Comparison of ENCODE assay signal across 22 cellular contexts in genomic region chr5:82931110-82931509, GRCh38.
A peak's percentile ranks its signal among the peaks of the same experiment; 100 is the strongest.
DNase-seq lines count a peak whose midpoint lies in the region; ATAC-seq, FAIRE-seq and TF ChIP-seq lines count a peak whose summit lies in the region.
"Had no signal": no experiment of that assay in that cellular context is flagged by ENCODE, and none has a peak within 500 bp of the region (broad histone marks: within the 10 kb centered on the region; RNA-seq: fewer than 3 reads in every experiment).

No MANE protein-coding gene starts in this region.

- peaks cover 3% of the 10 kb centered on the region for H3K9me3 Mint-ChIP-seq in Calu3 (ENCODE audit: low read depth, unreplicated experiment)
- H3K9me3 Mint-ChIP-seq: activated naive CD4-positive, alpha-beta T cell treated with anti-CD3 and anti-CD28 coated beads, Interleukin-2, amount 50 U/mL, for 24 hours had no signal

- no peaks in the 10 kb centered on the region for H3K27me3 Mint-ChIP-seq in Calu3 (ENCODE audit: unreplicated experiment)

- H3K4me3 Mint-ChIP-seq in Calu3 (ENCODE audit: low read depth, unreplicated experiment): no peak overlapping the region
- H3K4me3 Mint-ChIP-seq: activated naive CD4-positive, alpha-beta T cell treated with anti-CD3 and anti-CD28 coated beads, Interleukin-2, amount 50 U/mL, for 24 hours had no signal

- ATAC-seq in left lung: peak; percentile 68
- ATAC-seq in GM18511 (IDR thresholded peaks at IDR 0.05; ENCODE audit: unreplicated experiment): no peak
- no peak for ATAC-seq in left colon
- ATAC-seq in left lobe of liver: no peak

- BruUV-seq in Calu3 (replicated peaks; lab: Mats Ljungman, UMichigan): no TSS peak

- TF ChIP-seq CTCF in Calu3 (IDR thresholded peaks at IDR 0.05; ENCODE audit: unreplicated experiment): no peak
- TF ChIP-seq CTCF in bronchial epithelial cell (IDR thresholded peaks at IDR 0.05; ENCODE audit: insufficient read depth, low read length, severe bottlenecking): no peak
- no peak for TF ChIP-seq CTCF in left lung (IDR thresholded peaks at IDR 0.05)

- no peaks in the 10 kb centered on the region for H3K36me3 ChIP-seq in bronchial epithelial cell (ENCODE audit: control insufficient read depth, insufficient read depth, low read length)
- no peaks in the 10 kb centered on the region for H3K36me3 ChIP-seq in left lung
- H3K36me3 ChIP-seq in MG63: no peaks in the 10 kb centered on the region
- H3K36me3 ChIP-seq: pancreas, vagina had no signal

- no peaks in the 10 kb centered on the region for H3K9me3 ChIP-seq in left lung
- no peaks in the 10 kb centered on the region for H3K9me3 ChIP-seq in MG63
- H3K9me3 ChIP-seq: pancreas, vagina had no signal

- intact Hi-C loops in Calu3 (cut with micrococcal nuclease; ENCODE audit: unreplicated experiment) (no loop called here), left lung (cut with DNase I) (no loop called here), left colon (cut with DNase I, micrococcal nuclease) (no loop called here)

- no peak overlapping the region for H3K27ac ChIP-seq in left lung
- H3K27ac ChIP-seq: pancreas, vagina had no signal

- peak overlapping the region; percentile 76 for H3K27ac Mint-ChIP-seq in Calu3 (ENCODE audit: unreplicated experiment)
- H3K27ac Mint-ChIP-seq: activated naive CD4-positive, alpha-beta T cell treated with anti-CD3 and anti-CD28 coated beads, Interleukin-2, amount 50 U/mL, for 24 hours had no signal

- H3K27me3 ChIP-seq in bronchial epithelial cell (ENCODE audit: control insufficient read depth, insufficient read depth, low read length): no peaks in the 10 kb centered on the region
- no peaks in the 10 kb centered on the region for H3K27me3 ChIP-seq in left lung
- H3K27me3 ChIP-seq in MG63: no peaks in the 10 kb centered on the region
- H3K27me3 ChIP-seq: pancreas, vagina had no signal

- CTCF ChIA-PET in Calu3 (lab: Charles Lee): interaction anchor here (1.0 kb wide), 1 partner anchor 11 kb away, joined by 4 read pairs; no protein-coding TSS in a partner anchor

- no peaks in the 10 kb centered on the region for H3K4me1 ChIP-seq in left lung
- H3K4me1 ChIP-seq: pancreas, vagina had no signal

- no peaks in the 10 kb centered on the region for H3K36me3 Mint-ChIP-seq in Calu3 (ENCODE audit: insufficient read depth, unreplicated experiment)
- H3K36me3 Mint-ChIP-seq: activated naive CD4-positive, alpha-beta T cell treated with anti-CD3 and anti-CD28 coated beads, Interleukin-2, amount 50 U/mL, for 24 hours had no signal

- no peak for DNase-seq in Calu3
- DNase-seq in MV-4-11 (lab: John Stamatoyannopoulos, UW): peak; percentile 12
- peak; percentile 93 for DNase-seq in bronchial epithelial cell (ENCODE audit: low read depth)
- no peak for DNase-seq in left lung
- DNase-seq in MG63: no peak
- no peak for DNase-seq in left colon
- no peak for DNase-seq in left lobe of liver (ENCODE audit: low spot score)
- DNase-seq: activated CD4-positive, alpha-beta T cell treated with anti-CD3 and anti-CD28 coated beads, Interleukin-2, amount 50 U/mL, for 48 hours; caudate nucleus; COR-L47; foreskin melanocyte; GOT3; KBM-7; NCI-H1105; pancreas; stimulated activated CD4-positive, alpha-beta T cell treated with anti-CD3 and anti-CD28 coated beads, Interleukin-2, amount 100 ng/mL, for 48 hours; SW 1271 had no signal

- H3K4me1 Mint-ChIP-seq in Calu3 (ENCODE audit: low read depth, unreplicated experiment): peaks cover 27% of the 10 kb centered on the region
- H3K4me1 Mint-ChIP-seq: activated naive CD4-positive, alpha-beta T cell treated with anti-CD3 and anti-CD28 coated beads, Interleukin-2, amount 50 U/mL, for 24 hours had no signal

- no peak overlapping the region for H3K4me3 ChIP-seq in bronchial epithelial cell (ENCODE audit: low read depth, low read length)
- no peak overlapping the region for H3K4me3 ChIP-seq in left lung
- no peak overlapping the region for H3K4me3 ChIP-seq in MG63
- H3K4me3 ChIP-seq: pancreas, vagina had no signal

- peak; percentile 32 for FAIRE-seq in bronchial epithelial cell (lab: Jason Lieb, UNC)
- FAIRE-seq: G401.6, GM12892, pancreas had no signal

Comparison
In these comparisons a context has a peak if more than half of its experiments do, and no peak if none do; other contexts are left out.
1. DNase-seq: peak in MV-4-11 (single experiment) and bronchial epithelial cell (single experiment); none in Calu3 (single experiment), left lung (0 of 2), MG63 (single experiment), left colon (0 of 2) and left lobe of liver (single experiment).